ENCODE assay signal across 8 cellular contexts in the genomic region with DNA sequence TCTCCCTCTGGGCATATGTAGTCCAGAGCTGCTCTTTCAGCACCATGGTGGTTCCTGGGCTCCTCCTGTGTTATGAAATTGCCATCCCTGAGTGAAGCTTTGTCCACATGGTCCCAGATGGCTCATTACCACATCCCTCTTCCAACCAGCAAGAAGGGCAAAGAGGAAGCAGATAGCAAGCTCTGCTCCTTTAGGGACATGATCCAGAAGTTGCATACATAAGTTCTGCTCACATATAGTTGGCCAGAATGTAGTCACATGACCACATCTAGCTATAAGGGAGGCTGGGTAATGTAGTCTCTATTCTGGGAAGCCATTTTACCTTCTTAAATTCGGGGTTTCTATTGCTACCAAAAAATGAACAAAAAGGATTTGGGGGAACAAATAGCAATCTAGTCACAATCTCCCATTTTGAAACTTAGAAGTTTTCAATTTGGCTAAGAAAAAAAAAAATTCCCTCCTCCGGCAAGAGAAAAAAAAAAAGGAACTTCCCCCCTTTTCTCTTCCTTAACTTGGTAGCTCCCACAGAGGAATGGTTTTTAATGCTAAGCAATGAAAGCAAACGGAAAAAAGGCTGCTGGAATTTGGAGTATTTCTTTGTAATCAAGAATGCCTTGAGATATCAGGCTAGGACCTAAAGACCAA.
DNase-seq lines count a peak whose midpoint lies in the region; ATAC-seq and TF ChIP-seq lines count a peak whose summit lies in the region.

No MANE protein-coding gene starts in this region.

- no peaks in the 10 kb centered on the region for H3K9me3 Mint-ChIP-seq in activated CD8-positive, alpha-beta T cell treated with anti-CD3 and anti-CD28 coated beads for 36 hours
- H3K9me3 Mint-ChIP-seq in activated CD8-positive, alpha-beta T cell treated with anti-CD3 and anti-CD28 coated beads, Interleukin-2, amount 10 ng/mL, durations not matched to agents 7 days and 5 days (ENCODE audit: insufficient read depth) = no peaks in the 10 kb centered on the region

- H3K27ac ChIP-seq in caudate nucleus (ENCODE audit: low read depth, low read length) = peak overlapping the region; percentile 46

- peak; percentile 49 for ATAC-seq in activated CD8-positive, alpha-beta T cell treated with anti-CD3 and anti-CD28 coated beads for 36 hours
- ATAC-seq in activated CD8-positive, alpha-beta T cell treated with anti-CD3 and anti-CD28 coated beads, Interleukin-2, amount 10 ng/mL, durations not matched to agents 7 days and 5 days = no peak

- POLR2A ChIA-PET in activated CD8-positive, alpha-beta T cell treated with anti-CD3 and anti-CD28 coated beads for 36 hours (lab: Charles Lee) = no interaction called here
- POLR2A ChIA-PET in activated CD8-positive, alpha-beta T cell treated with anti-CD3 and anti-CD28 coated beads, Interleukin-2, amount 10 ng/mL, durations not matched to agents 7 days and 5 days (lab: Charles Lee) = no interaction called here

- CTCF ChIA-PET in activated CD8-positive, alpha-beta T cell treated with anti-CD3 and anti-CD28 coated beads for 36 hours (lab: Charles Lee) = interaction anchor here (0.6 kb wide), 1 partner anchor 25 kb away, joined by 3 read pairs; no protein-coding TSS in a partner anchor
- CTCF ChIA-PET in activated CD8-positive, alpha-beta T cell treated with anti-CD3 and anti-CD28 coated beads, Interleukin-2, amount 10 ng/mL, durations not matched to agents 7 days and 5 days (lab: Charles Lee) = no interaction called here

- intact Hi-C loops in activated CD8-positive, alpha-beta T cell treated with anti-CD3 and anti-CD28 coated beads for 36 hours (cut with micrococcal nuclease) = no loop called here

- no peaks in the 10 kb centered on the region for H3K27me3 Mint-ChIP-seq in activated CD8-positive, alpha-beta T cell treated with anti-CD3 and anti-CD28 coated beads for 36 hours
- no peaks in the 10 kb centered on the region for H3K27me3 Mint-ChIP-seq in activated CD8-positive, alpha-beta T cell treated with anti-CD3 and anti-CD28 coated beads, Interleukin-2, amount 10 ng/mL, durations not matched to agents 7 days and 5 days (ENCODE audit: low read depth)

- no peak for TF ChIP-seq CTCF in activated CD8-positive, alpha-beta T cell treated with anti-CD3 and anti-CD28 coated beads for 36 hours (IDR thresholded peaks at IDR 0.05)

- H3K4me1 Mint-ChIP-seq in activated CD8-positive, alpha-beta T cell treated with anti-CD3 and anti-CD28 coated beads for 36 hours (ENCODE audit: low read depth) = no peaks in the 10 kb centered on the region
- H3K4me1 Mint-ChIP-seq in activated CD8-positive, alpha-beta T cell treated with anti-CD3 and anti-CD28 coated beads, Interleukin-2, amount 10 ng/mL, durations not matched to agents 7 days and 5 days (ENCODE audit: low read depth) = peaks cover 1% of the 10 kb centered on the region

- H3K4me3 Mint-ChIP-seq in activated CD8-positive, alpha-beta T cell treated with anti-CD3 and anti-CD28 coated beads for 36 hours = no peak overlapping the region
- no peak overlapping the region for H3K4me3 Mint-ChIP-seq in activated CD8-positive, alpha-beta T cell treated with anti-CD3 and anti-CD28 coated beads, Interleukin-2, amount 10 ng/mL, durations not matched to agents 7 days and 5 days

- H3K36me3 Mint-ChIP-seq in activated CD8-positive, alpha-beta T cell treated with anti-CD3 and anti-CD28 coated beads for 36 hours (ENCODE audit: low read depth) = no peaks in the 10 kb centered on the region
- no peaks in the 10 kb centered on the region for H3K36me3 Mint-ChIP-seq in activated CD8-positive, alpha-beta T cell treated with anti-CD3 and anti-CD28 coated beads, Interleukin-2, amount 10 ng/mL, durations not matched to agents 7 days and 5 days (ENCODE audit: low read depth)

- DNase-seq in activated CD8-positive, alpha-beta T cell treated with anti-CD3 and anti-CD28 coated beads for 36 hours = no peak
- DNase-seq in activated CD8-positive, alpha-beta T cell treated with anti-CD3 and anti-CD28 coated beads, Interleukin-2, amount 10 ng/mL, durations not matched to agents 7 days and 5 days = no peak
- DNase-seq in NCI-H526 (lab: John Stamatoyannopoulos, UW) (peak; percentile 48 to 59), caudate nucleus (lab: John Stamatoyannopoulos, UW) (peak in 3 of 61 donors; percentile 1 to 32 (median 10)), medulla oblongata (ENCODE audit: extremely low spot score) (peak; percentile 43), NCI-H128 (lab: John Stamatoyannopoulos, UW; ENCODE audit: unreplicated experiment) (no peak), NCI-H2029 treated with DMSO at 0.1 percent for 48 hours (lab: John Stamatoyannopoulos, UW) (no peak)
- no peak for DNase-seq in activated effector memory CD4-positive, alpha-beta T cell treated with anti-CD3 and anti-CD28 coated beads, Interleukin-2, amount 50 U/mL, for 16 hours

- H3K27ac Mint-ChIP-seq in activated CD8-positive, alpha-beta T cell treated with anti-CD3 and anti-CD28 coated beads for 36 hours = no peak overlapping the region
- no peak overlapping the region for H3K27ac Mint-ChIP-seq in activated CD8-positive, alpha-beta T cell treated with anti-CD3 and anti-CD28 coated beads, Interleukin-2, amount 10 ng/mL, durations not matched to agents 7 days and 5 days

Comparison
In these comparisons a context has a peak if more than half of its experiments do, and no peak if none do; other contexts are left out.
1. DNase-seq: peak in NCI-H526 (2 of 2) and medulla oblongata (single experiment); none in activated CD8-positive, alpha-beta T cell treated with anti-CD3 and anti-CD28 coated beads for 36 hours (single experiment), activated CD8-positive, alpha-beta T cell treated with anti-CD3 and anti-CD28 coated beads, Interleukin-2, amount 10 ng/mL, durations not matched to agents 7 days and 5 days (single experiment), NCI-H128 (single experiment), NCI-H2029 treated with DMSO at 0.1 percent for 48 hours (single experiment) and activated effector memory CD4-positive, alpha-beta T cell treated with anti-CD3 and anti-CD28 coated beads, Interleukin-2, amount 50 U/mL, for 16 hours (single experiment).